Comparison of ENCODE assay signal across 17 cellular contexts in the genomic region with DNA sequence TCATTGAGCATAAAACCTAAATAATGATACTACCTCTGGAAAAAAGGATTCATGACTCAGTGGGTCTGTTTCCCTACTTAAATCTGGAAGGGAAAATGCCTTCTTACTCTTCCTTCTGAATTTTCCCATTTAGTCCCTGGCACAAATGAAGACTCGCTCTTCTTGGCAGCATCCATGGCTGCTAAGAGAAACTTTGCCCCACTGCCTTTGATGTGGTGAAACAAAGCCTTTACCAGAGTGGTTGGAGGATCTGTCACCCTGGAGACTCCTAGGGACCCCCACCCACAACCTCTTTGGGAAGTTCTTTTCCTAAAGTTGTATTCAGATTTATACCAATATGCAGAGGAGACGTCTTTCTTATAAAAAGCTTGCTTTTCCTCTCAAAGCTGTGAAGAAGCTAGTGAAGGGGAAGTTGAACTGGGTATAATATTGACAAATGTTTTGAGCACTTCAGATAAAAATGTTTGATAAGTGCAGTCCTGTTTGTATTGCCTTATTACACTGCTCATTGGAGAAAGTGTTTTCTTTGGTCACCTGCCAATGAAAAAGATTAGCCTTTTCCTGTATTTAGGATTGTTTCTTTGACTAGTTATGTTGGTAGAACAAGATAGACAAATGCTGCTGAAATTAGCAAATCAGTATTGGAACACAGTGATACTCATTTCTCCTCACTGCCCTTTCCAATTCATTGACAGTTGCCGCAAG.
DNase-seq lines count a peak whose midpoint lies in the region; ATAC-seq and TF ChIP-seq lines count a peak whose summit lies in the region.
"Had no signal": no experiment of that assay in that cellular context is flagged by ENCODE, and none has a peak within 500 bp of the region (broad histone marks: within the 10 kb centered on the region; RNA-seq: fewer than 3 reads in every experiment).

No MANE protein-coding gene starts in this region.

- in situ Hi-C loops in brain microvascular endothelial cell (cut with HindIII; ENCODE audit: low pct_ligation_motif_present, low sequenced_read_pairs), result no loop called here
- in situ Hi-C loops in GM23248 (cut with MboI), result no loop called here

- H3K9me2 ChIP-seq in GM23248 (ENCODE audit: insufficient read depth), result no peaks in the 10 kb centered on the region

- no peak for ATAC-seq in GM21447 (IDR thresholded peaks at IDR 0.05; ENCODE audit: unreplicated experiment)
- ATAC-seq: activated T-helper 17 cell treated with anti-CD3 and anti-CD28 coated beads, Interleukin-2, amount 50 U/mL, for 72 hours; stimulated activated naive CD8-positive, alpha-beta T cell treated with anti-CD3 and anti-CD28 coated beads, Interleukin-15, Interleukin-2, amounts not matched to agents 100 U/mL and 50 U/mL, for 24 hours had no signal

- TF ChIP-seq CTCF in brain microvascular endothelial cell (IDR thresholded peaks at IDR 0.05; ENCODE audit: low read depth, low read length, missing control alignments) (no peak), nephron (IDR thresholded peaks at IDR 0.05; ENCODE audit: unreplicated experiment in 3 of 3) (no peak)

- peaks cover 14% of the 10 kb centered on the region for H3K36me3 Mint-ChIP-seq in nephron (ENCODE audit: low read depth)
- no peaks in the 10 kb centered on the region for H3K36me3 Mint-ChIP-seq in activated CD4-positive, alpha-beta memory T cell treated with anti-CD3 and anti-CD28 coated beads, Interleukin-2, amount 10 ng/mL, durations not matched to agents 7 days and 5 days (ENCODE audit: low read depth)
- H3K36me3 Mint-ChIP-seq: memory B cell had no signal

- no peaks in the 10 kb centered on the region for H3K27me3 Mint-ChIP-seq in nephron (ENCODE audit: low read depth)
- H3K27me3 Mint-ChIP-seq in activated CD4-positive, alpha-beta memory T cell treated with anti-CD3 and anti-CD28 coated beads, Interleukin-2, amount 10 ng/mL, durations not matched to agents 7 days and 5 days, result no peaks in the 10 kb centered on the region
- H3K27me3 Mint-ChIP-seq: activated CD4-positive, alpha-beta T cell treated with anti-CD3 and anti-CD28 coated beads, Interleukin-2, amount 10 ng/mL, durations not matched to agents 7 days and 5 days; activated T-helper 17 cell treated with anti-CD3 and anti-CD28 coated beads, Interleukin-2, amount 50 U/mL, for 72 hours; memory B cell had no signal

- no peaks in the 10 kb centered on the region for H3K27me3 ChIP-seq in brain microvascular endothelial cell (replicated peaks)
- H3K27me3 ChIP-seq in GM23248 (replicated peaks; ENCODE audit: insufficient read depth), result no peaks in the 10 kb centered on the region
- H3K27me3 ChIP-seq: BLaER1 treated with 17β-estradiol and CSF1 and Interleukin-3, amounts not matched to agents 10 nM and 100 nM had no signal

- CTCF ChIA-PET in activated CD4-positive, alpha-beta memory T cell treated with anti-CD3 and anti-CD28 coated beads, Interleukin-2, amount 10 ng/mL, durations not matched to agents 7 days and 5 days (lab: Charles Lee), result interaction anchor here (0.6 kb wide), 1 partner anchor 143 kb away, joined by 3 read pairs; no protein-coding TSS in a partner anchor

- H3K4me3 ChIP-seq in brain microvascular endothelial cell (ENCODE audit: low read depth, low read length), result no peak overlapping the region
- H3K4me3 ChIP-seq in GM23248, result no peak overlapping the region
- H3K4me3 ChIP-seq: BLaER1 treated with 17β-estradiol and CSF1 and Interleukin-3, amounts not matched to agents 10 nM and 100 nM had no signal

- H3K9me3 ChIP-seq in GM23248 (ENCODE audit: low read depth), result no peaks in the 10 kb centered on the region

- no peaks in the 10 kb centered on the region for H3K9me3 Mint-ChIP-seq in nephron
- no peaks in the 10 kb centered on the region for H3K9me3 Mint-ChIP-seq in activated CD4-positive, alpha-beta memory T cell treated with anti-CD3 and anti-CD28 coated beads, Interleukin-2, amount 10 ng/mL, durations not matched to agents 7 days and 5 days
- H3K9me3 Mint-ChIP-seq: activated CD4-positive, alpha-beta T cell treated with anti-CD3 and anti-CD28 coated beads, Interleukin-2, amount 10 ng/mL, durations not matched to agents 7 days and 5 days; activated T-helper 17 cell treated with anti-CD3 and anti-CD28 coated beads, Interleukin-2, amount 50 U/mL, for 72 hours; memory B cell; T-helper 1 cell treated with Interleukin-12 subunit alpha and Interleukin-12 subunit beta and Interleukin-4 antibody, amounts not matched to agents 30 μg/mL and 1 μg/mL, for 36 hours had no signal

- H3F3A ChIP-seq in GM23248 (ENCODE audit: insufficient read depth), result no peaks in the 10 kb centered on the region

- H2AFZ ChIP-seq in GM23248, result no peak overlapping the region

- H4K20me1 ChIP-seq in GM23248 (ENCODE audit: insufficient read depth), result no peaks in the 10 kb centered on the region
- H4K20me1 ChIP-seq: BLaER1 treated with 17β-estradiol and CSF1 and Interleukin-3, amounts not matched to agents 10 nM and 100 nM had no signal

- WGBS in GM23248 (ENCODE audit: low coverage in 1 of 2, low lambda C conversion rate in 2 of 2, missing lambda C conversion rate in 2 of 2), 2 experiments, result 87 to 91% methylated on average over 3 of the region's 3 CpGs

- H3K27ac ChIP-seq in brain microvascular endothelial cell, result no peak overlapping the region
- H3K27ac ChIP-seq in GM23248, result no peak overlapping the region
- H3K27ac ChIP-seq: BLaER1 treated with 17β-estradiol and CSF1 and Interleukin-3, amounts not matched to agents 10 nM and 100 nM had no signal

- no peaks in the 10 kb centered on the region for H3K79me2 ChIP-seq in GM23248 (ENCODE audit: insufficient read depth)

- H3K9ac ChIP-seq in GM23248, result no peak overlapping the region
- H3K9ac ChIP-seq: BLaER1 treated with 17β-estradiol and CSF1 and Interleukin-3, amounts not matched to agents 10 nM and 100 nM had no signal

- H3K27ac Mint-ChIP-seq in nephron, result peak overlapping the region; percentile 12 to 39 (median 26)
- no peak overlapping the region for H3K27ac Mint-ChIP-seq in activated CD4-positive, alpha-beta memory T cell treated with anti-CD3 and anti-CD28 coated beads, Interleukin-2, amount 10 ng/mL, durations not matched to agents 7 days and 5 days
- H3K27ac Mint-ChIP-seq: activated CD4-positive, alpha-beta T cell treated with anti-CD3 and anti-CD28 coated beads, Interleukin-2, amount 10 ng/mL, durations not matched to agents 7 days and 5 days; activated T-helper 17 cell treated with anti-CD3 and anti-CD28 coated beads, Interleukin-2, amount 50 U/mL, for 72 hours; memory B cell; T-helper 1 cell treated with Interleukin-12 subunit alpha and Interleukin-12 subunit beta and Interleukin-4 antibody, amounts not matched to agents 30 μg/mL and 1 μg/mL, for 36 hours had no signal

- H3K36me3 ChIP-seq in brain microvascular endothelial cell (replicated peaks) (no peaks in the 10 kb centered on the region), GM23248 (ENCODE audit: low read depth) (no peaks in the 10 kb centered on the region)

- no peak overlapping the region for H3K4me2 ChIP-seq in GM23248 (ENCODE audit: unreplicated experiment)
- H3K4me2 ChIP-seq: BLaER1 treated with 17β-estradiol and CSF1 and Interleukin-3, amounts not matched to agents 10 nM and 100 nM had no signal

- peaks cover 38% of the 10 kb centered on the region for H3K4me1 Mint-ChIP-seq in nephron
- H3K4me1 Mint-ChIP-seq in activated CD4-positive, alpha-beta memory T cell treated with anti-CD3 and anti-CD28 coated beads, Interleukin-2, amount 10 ng/mL, durations not matched to agents 7 days and 5 days, result no peaks in the 10 kb centered on the region
- H3K4me1 Mint-ChIP-seq: activated T-helper 17 cell treated with anti-CD3 and anti-CD28 coated beads, Interleukin-2, amount 50 U/mL, for 72 hours; memory B cell had no signal

- H3K4me1 ChIP-seq in GM23248 (ENCODE audit: insufficient read depth), result peaks cover 18% of the 10 kb centered on the region
- H3K4me1 ChIP-seq: BLaER1 treated with 17β-estradiol and CSF1 and Interleukin-3, amounts not matched to agents 10 nM and 100 nM had no signal

- POLR2A ChIA-PET in activated CD4-positive, alpha-beta memory T cell treated with anti-CD3 and anti-CD28 coated beads, Interleukin-2, amount 10 ng/mL, durations not matched to agents 7 days and 5 days (lab: Charles Lee), result interaction anchor here (0.9 kb wide), 1 partner anchor 18 kb away, joined by 3 read pairs; no protein-coding TSS in a partner anchor

- no peak overlapping the region for H3K4me3 Mint-ChIP-seq in nephron
- no peak overlapping the region for H3K4me3 Mint-ChIP-seq in activated CD4-positive, alpha-beta memory T cell treated with anti-CD3 and anti-CD28 coated beads, Interleukin-2, amount 10 ng/mL, durations not matched to agents 7 days and 5 days
- H3K4me3 Mint-ChIP-seq: activated CD4-positive, alpha-beta T cell treated with anti-CD3 and anti-CD28 coated beads, Interleukin-2, amount 10 ng/mL, durations not matched to agents 7 days and 5 days; activated T-helper 17 cell treated with anti-CD3 and anti-CD28 coated beads, Interleukin-2, amount 50 U/mL, for 72 hours; memory B cell; T-helper 1 cell treated with Interleukin-12 subunit alpha and Interleukin-12 subunit beta and Interleukin-4 antibody, amounts not matched to agents 30 μg/mL and 1 μg/mL, for 36 hours had no signal

- DNase-seq in EL, result peak; percentile 18
- peak; percentile 54 to 91 for DNase-seq in NCI-H2081 (lab: John Stamatoyannopoulos, UW)
- peak; percentile 7 for DNase-seq in brain microvascular endothelial cell
- DNase-seq in superior temporal gyrus (ENCODE audit: extremely low spot score), result no peak
- no peak for DNase-seq in activated CD4-positive, alpha-beta memory T cell treated with anti-CD3 and anti-CD28 coated beads, Interleukin-2, amount 10 ng/mL, durations not matched to agents 7 days and 5 days
- DNase-seq in GM23248, result no peak
- DNase-seq: activated CD4-positive, alpha-beta T cell treated with anti-CD3 and anti-CD28 coated beads, Interleukin-2, amount 10 ng/mL, durations not matched to agents 7 days and 5 days; hippocampal formation; NCI-H1694 treated with DMSO at 0.1 percent for 48 hours; stimulated activated CD4-positive, alpha-beta T cell treated with anti-CD3 and anti-CD28 coated beads, Interleukin-4, amount 100 ng/mL, for 24 hours; stimulated activated naive CD8-positive, alpha-beta T cell treated with anti-CD3 and anti-CD28 coated beads, Interleukin-15, Interleukin-2, amounts not matched to agents 100 U/mL and 50 U/mL, for 24 hours had no signal

Comparison
In these comparisons a context has a peak if more than half of its experiments do, and no peak if none do; other contexts are left out.
1. DNase-seq: peak in EL (single experiment), NCI-H2081 (2 of 2) and brain microvascular endothelial cell (single experiment); none in superior temporal gyrus (single experiment), activated CD4-positive, alpha-beta memory T cell treated with anti-CD3 and anti-CD28 coated beads, Interleukin-2, amount 10 ng/mL, durations not matched to agents 7 days and 5 days (single experiment) and GM23248 (single experiment).